In the genomic region with DNA sequence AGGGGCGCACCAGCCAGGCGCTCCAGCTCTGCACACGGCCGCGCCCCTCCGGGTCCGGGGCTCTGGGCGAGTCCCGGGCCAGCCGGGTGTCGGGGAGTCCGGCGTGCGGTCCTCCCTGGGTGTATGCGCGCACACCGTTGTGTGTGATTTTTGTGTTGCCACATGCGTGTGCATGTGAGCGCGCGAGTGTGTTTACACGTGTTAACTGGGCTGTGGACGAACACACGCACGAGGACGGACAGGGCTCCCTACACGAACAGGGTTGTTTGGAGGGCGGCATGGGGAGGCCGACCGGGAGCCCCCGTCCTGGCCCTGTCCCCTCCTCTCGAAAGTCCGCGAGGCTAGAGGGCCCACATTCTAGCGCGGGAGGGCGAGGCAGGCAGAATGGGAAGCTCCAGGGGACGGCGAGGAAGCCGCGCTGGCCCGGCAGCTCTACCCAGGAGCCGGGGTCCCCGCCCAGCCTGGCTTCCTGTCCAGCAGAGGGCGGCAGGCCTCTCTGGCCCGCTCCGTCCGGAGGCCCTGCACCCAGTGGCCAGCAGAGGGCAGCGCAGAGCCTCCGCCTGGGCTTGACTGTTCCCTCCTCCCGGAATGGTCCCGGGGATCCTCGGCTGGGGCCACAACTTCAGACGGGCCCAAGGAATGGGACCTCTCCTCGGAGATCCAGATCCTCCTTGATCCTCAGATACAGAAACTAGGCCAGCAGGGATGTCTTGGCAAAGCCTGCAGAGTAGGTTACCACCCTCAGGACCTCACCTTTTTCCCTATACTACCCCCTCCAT, we compare ENCODE assay signal across 7 cellular contexts. TPM values are rescaled to one million over a fixed set of nuclear protein-coding genes. Genes with fewer than 3 reads are reported as not detected.
DNase-seq lines count a peak whose midpoint lies in the region; ATAC-seq and TF ChIP-seq lines count a peak whose summit lies in the region.

No MANE protein-coding gene starts in this region.

- WGBS in lower leg skin, 2 donors, result 1 to 3% methylated on average over 6 to 36 of the region's 55 CpGs

- H3K27me3 ChIP-seq in dorsolateral prefrontal cortex, result peaks cover 0 to 14% (median 0%) of the 10 kb centered on the region in 45 donors

- ATAC-seq in HG03025 (IDR thresholded peaks at IDR 0.05; ENCODE audit: low FRiP score, unreplicated experiment), result peak; percentile 64

- DNase-seq in NCI-H460 (ENCODE audit: extremely low read depth, low read depth) (peak; percentile 76), dorsolateral prefrontal cortex (peak; percentile 84 to 96 (median 90)), lower leg skin (ENCODE audit: low spot score in 2 of 2) (peak; percentile 77 to 95)
- DNase-seq in activated CD4-positive, alpha-beta T cell treated with anti-CD3 and anti-CD28 coated beads, Interleukin-2, amount 50 U/mL, for 24 hours (ENCODE audit: low read depth in 1 of 2, low spot score in 1 of 2), result peak; percentile 24 to 36
- DNase-seq in stimulated activated CD4-positive, alpha-beta T cell treated with anti-CD3 and anti-CD28 coated beads, Interleukin-4, amount 100 ng/mL, for 1 hour, result peak; percentile 65

- no peak for TF ChIP-seq POLR2A in lower leg skin (IDR thresholded peaks at IDR 0.05)

- peak overlapping the region in 57 of 59 donors; percentile 36 to 95 (median 86) for H3K27ac ChIP-seq in dorsolateral prefrontal cortex

- intact Hi-C loops in dorsolateral prefrontal cortex (cut with DNase I) (loop anchor here (1.0 to 10.0 kb wide), 8 partner anchors 56 to 699 kb away; a partner anchor contains a TSS), lower leg skin (cut with DNase I; ENCODE audit: low total_unique reads) (no loop called here)

- no peak overlapping the region for H3K4me3 ChIP-seq in GM12875 (ENCODE audit: low read depth, low read length)
- peak overlapping the region; percentile 47 to 81 (median 68) for H3K4me3 ChIP-seq in dorsolateral prefrontal cortex
- H3K4me3 ChIP-seq in lower leg skin (ENCODE audit: low read depth, poor library complexity, severe bottlenecking), result no peak overlapping the region

- TF ChIP-seq CTCF in GM12875 (IDR thresholded peaks at IDR 0.05; ENCODE audit: borderline replicate concordance, insufficient read depth, low read depth, low read length), result peak; percentile 100
- TF ChIP-seq CTCF in dorsolateral prefrontal cortex (IDR thresholded peaks at IDR 0.05 in 54 of 56, conservative IDR thresholded peaks at IDR 0.05 in 2 of 56; ENCODE audit: low read depth in 1 of 56, partially characterized antibody in 56 of 56), result peak; percentile 92 to 100 (median 100)
- peak in 2 of 3 donors; percentile 38 to 97 for TF ChIP-seq CTCF in lower leg skin (IDR thresholded peaks at IDR 0.05)

RNA-seq across cellular contexts. Expression of a gene that starts 0.6 kb away (rescaled TPM):
- total RNA-seq in NCI-H460 (2014; rRNA removed; shearing (Covaris generic)), result 0.14 and 0.52 TPM in 2 replicates
- not detected in 2 replicates for polyA plus RNA-seq in NCI-H460 (2014; cell fraction: nucleus; rRNA removed)
- total RNA-seq in dorsolateral prefrontal cortex, result 100 to 1,000 TPM in 114 of 120 experiments, 10 to 100 TPM in 6; 54.7 to 233 (median 155) TPM
- total RNA-seq in lower leg skin, result 1 to 10 TPM in 2 of 4 donors, under 1 TPM in 2; 0.42 to 4.4 (median 1.5) TPM

Comparison
In these comparisons a context has a peak if more than half of its experiments do, and no peak if none do; other contexts are left out.
1. H3K4me3 ChIP-seq: peak in dorsolateral prefrontal cortex (59 of 59); none in GM12875 (single experiment) and lower leg skin (single experiment).
2. DNase-seq: peak in every context shown above with its lines; median percentile 90 in dorsolateral prefrontal cortex; 86 in lower leg skin; 76 in NCI-H460; 65 in stimulated activated CD4-positive, alpha-beta T cell treated with anti-CD3 and anti-CD28 coated beads, Interleukin-4, amount 100 ng/mL, for 1 hour; 30 in activated CD4-positive, alpha-beta T cell treated with anti-CD3 and anti-CD28 coated beads, Interleukin-2, amount 50 U/mL, for 24 hours.
3. RNA of a gene that starts 0.6 kb away (total RNA-seq): 54.7 to 233 TPM in dorsolateral prefrontal cortex; 0.42 to 4.4 TPM in lower leg skin and 0.14 to 0.52 TPM in NCI-H460; every median in the first group is over 10 times any median in the second.
4. Peak in every context shown above with its lines, with median percentiles within 50 percentile points of each other: CTCF ChIP-seq.